20 cellular contexts compared by ENCODE assay signal in the genomic region with DNA sequence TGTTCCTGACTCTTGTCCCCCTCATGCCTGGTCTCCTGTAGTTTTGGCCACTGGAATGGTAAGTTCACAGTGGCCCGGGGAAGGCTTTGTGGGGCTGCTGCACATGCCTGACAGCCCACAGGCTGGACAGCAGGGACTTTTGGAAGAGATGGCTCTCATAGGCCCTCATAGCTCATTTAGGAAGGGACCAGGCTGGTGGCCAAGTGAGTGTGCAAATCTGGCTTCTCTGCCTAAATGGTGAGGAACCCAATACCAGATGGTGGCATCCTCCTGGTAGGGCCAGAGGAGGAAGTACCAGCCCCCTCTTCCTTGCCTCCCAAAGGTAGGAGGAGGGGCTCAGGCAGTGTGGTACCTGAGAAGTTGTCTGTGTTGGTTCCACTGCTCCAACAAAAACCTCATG. TPM values are rescaled to one million over a fixed set of nuclear protein-coding genes. Genes with fewer than 3 reads are reported as not detected.
"Had no signal": no experiment of that assay in that cellular context is flagged by ENCODE, and none has a peak within 500 bp of the region (broad histone marks: within the 10 kb centered on the region; RNA-seq: fewer than 3 reads in every experiment).

No MANE protein-coding gene starts in this region.

- H3K4me1 ChIP-seq: neural progenitor cell had no signal

- H3K9ac ChIP-seq: neural progenitor cell had no signal

- ATAC-seq: activated CD4-positive, alpha-beta T cell treated with anti-CD3 and anti-CD28 coated beads for 36 hours; activated naive CD8-positive, alpha-beta T cell treated with anti-CD3 and anti-CD28 coated beads, Interleukin-2, amount 50 U/mL, for 24 hours; lower lobe of right lung; stimulated activated naive CD8-positive, alpha-beta T cell treated with anti-CD3 and anti-CD28 coated beads, Interleukin-15, Interleukin-2, amounts not matched to agents 100 U/mL and 50 U/mL, for 24 hours had no signal

- H3K36me3 ChIP-seq: colonic mucosa, esophagus squamous epithelium, lower lobe of right lung, neural progenitor cell, SJSA1 had no signal

- H3K27ac Mint-ChIP-seq: activated CD4-positive, alpha-beta T cell treated with anti-CD3 and anti-CD28 coated beads for 36 hours; activated naive CD4-positive, alpha-beta T cell treated with anti-CD3 and anti-CD28 coated beads for 36 hours; activated naive CD8-positive, alpha-beta T cell treated with anti-CD3 and anti-CD28 coated beads, Interleukin-2, amount 50 U/mL, for 24 hours; activated T-helper 2 cell treated with anti-CD3 and anti-CD28 coated beads, Interferon-gamma antibody, Interleukin-2, Interleukin-4, amounts not matched to agents 10 μg/mL and 5 μg/mL and 100 μg/mL, durations not matched to agents 14 hours and 24 hours and 36 hours; mesothelial cell of epicardium; neural progenitor cell had no signal

- H3K4me1 Mint-ChIP-seq: activated CD4-positive, alpha-beta T cell treated with anti-CD3 and anti-CD28 coated beads for 36 hours; mesothelial cell of epicardium; naive B cell; neural progenitor cell had no signal

- DNase-seq: activated CD4-positive, alpha-beta T cell treated with anti-CD3 and anti-CD28 coated beads for 36 hours; activated naive CD4-positive, alpha-beta T cell treated with anti-CD3 and anti-CD28 coated beads for 36 hours; activated naive CD8-positive, alpha-beta T cell treated with anti-CD3 and anti-CD28 coated beads, Interleukin-2, amount 50 U/mL, for 24 hours; activated T-cell treated with anti-CD3 and anti-CD28 coated beads, Interleukin-2, amount 50 U/mL, for 1 hour; central memory CD4-positive, alpha-beta T cell; colonic mucosa; esophagus squamous epithelium; kidney glomerular epithelial cell; lower lobe of right lung; naive B cell; retina; small intestine; stimulated activated naive CD8-positive, alpha-beta T cell treated with anti-CD3 and anti-CD28 coated beads, Interleukin-15, Interleukin-2, amounts not matched to agents 100 U/mL and 50 U/mL, for 24 hours; T-helper 2 cell had no signal

- H3K27me3 Mint-ChIP-seq: activated CD4-positive, alpha-beta T cell treated with anti-CD3 and anti-CD28 coated beads for 36 hours; activated naive CD8-positive, alpha-beta T cell treated with anti-CD3 and anti-CD28 coated beads, Interleukin-2, amount 50 U/mL, for 24 hours had no signal

- H3K36me3 Mint-ChIP-seq: neural progenitor cell had no signal

- H3K9me3 ChIP-seq: colonic mucosa, lower lobe of right lung had no signal

- H3K27ac ChIP-seq: colonic mucosa, esophagus squamous epithelium, lower lobe of right lung, neural progenitor cell, SJSA1 had no signal

- H3K4me3 Mint-ChIP-seq: activated CD4-positive, alpha-beta T cell treated with anti-CD3 and anti-CD28 coated beads for 36 hours; activated naive CD4-positive, alpha-beta T cell treated with anti-CD3 and anti-CD28 coated beads for 36 hours; activated naive CD8-positive, alpha-beta T cell treated with anti-CD3 and anti-CD28 coated beads, Interleukin-2, amount 50 U/mL, for 24 hours; mesothelial cell of epicardium; naive B cell; neural progenitor cell had no signal

- H3K4me3 ChIP-seq: colonic mucosa, esophagus squamous epithelium, lower lobe of right lung, neural progenitor cell, SJSA1 had no signal

- H3K27me3 ChIP-seq: colonic mucosa, esophagus squamous epithelium, neural progenitor cell, SJSA1 had no signal

RNA-seq across cellular contexts. Expression of a gene that starts 41.7 kb away (rescaled TPM):
- total RNA-seq: activated CD4-positive, alpha-beta T cell treated with anti-CD3 and anti-CD28 coated beads for 36 hours; activated CD8-positive, alpha-beta memory T cell treated with anti-CD3 and anti-CD28 coated beads for 36 hours; activated naive CD4-positive, alpha-beta T cell treated with anti-CD3 and anti-CD28 coated beads for 36 hours; activated T-helper 2 cell treated with anti-CD3 and anti-CD28 coated beads, Interferon-gamma antibody, Interleukin-2, Interleukin-4, amounts not matched to agents 10 μg/mL and 5 μg/mL and 100 μg/mL, durations not matched to agents 14 hours and 24 hours and 36 hours; esophagus squamous epithelium; fibroblast of villous mesenchyme; lower lobe of right lung; SJSA1 had no signal
